Comparison of ENCODE assay signal across 10 cellular contexts in genomic region chr16:84665359-84665758, GRCh38.
"Had no signal": no experiment of that assay in that cellular context is flagged by ENCODE, and none has a peak within 500 bp of the region (broad histone marks: within the 10 kb centered on the region; RNA-seq: fewer than 3 reads in every experiment).

No MANE protein-coding gene starts in this region.

- DNase-seq: GM23248, GOT3, H7, KBM-7 had no signal

- H3K27me3 Mint-ChIP-seq: IgD-negative memory B cell had no signal

- H3K4me3 ChIP-seq: GM23248, HAP-1 had no signal

- H3K9me3 ChIP-seq: HAP-1 had no signal

- FAIRE-seq: HepG2, HTR-8/SVneo had no signal

- H3K9me3 Mint-ChIP-seq: IgD-negative memory B cell had no signal

- H3K27ac ChIP-seq: GM23248, KMS-11 had no signal

- ATAC-seq: HCT116, HepG2 had no signal
